ENCODE assay signal across 26 cellular contexts in the genomic region with DNA sequence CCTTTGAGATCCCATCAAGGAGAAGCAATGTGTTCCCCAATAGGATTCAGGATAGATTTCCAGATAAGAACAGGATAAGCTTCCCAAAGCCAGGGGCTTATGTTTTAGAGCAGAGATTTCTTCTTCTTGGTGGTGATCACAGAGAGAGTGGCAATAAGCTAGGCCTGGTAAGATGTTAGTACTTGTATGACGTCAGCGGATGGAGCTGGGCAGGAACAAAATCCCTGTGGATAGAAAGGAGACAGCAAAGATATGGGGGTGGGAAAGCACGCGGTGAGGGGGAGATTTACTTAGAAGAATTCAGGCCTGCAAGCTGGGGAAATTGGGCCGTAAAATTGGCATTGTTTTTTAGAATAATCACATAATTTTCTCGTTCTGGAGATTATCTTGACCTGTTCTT.
A peak's percentile ranks its signal among the peaks of the same experiment; 100 is the strongest.
DNase-seq lines count a peak whose midpoint lies in the region; ATAC-seq, FAIRE-seq and TF ChIP-seq lines count a peak whose summit lies in the region.
"Had no signal": no experiment of that assay in that cellular context is flagged by ENCODE, and none has a peak within 500 bp of the region (broad histone marks: within the 10 kb centered on the region; RNA-seq: fewer than 3 reads in every experiment).

No MANE protein-coding gene starts in this region.

- TF ChIP-seq CTCF in HepG2 (CRISPR knock-in tag; IDR thresholded peaks at IDR 0.05) (no peak), right lobe of liver (IDR thresholded peaks at IDR 0.05) (no peak), nephron progenitor cell (IDR thresholded peaks at IDR 0.05) (no peak)

- H3K36me3 ChIP-seq in HepG2 (replicated peaks in 1 of 2; ENCODE audit: control insufficient read depth in 1 of 2, insufficient read depth in 2 of 2, low read length in 2 of 2) (no peaks in the 10 kb centered on the region), right lobe of liver (no peaks in the 10 kb centered on the region), SJCRH30 (no peaks in the 10 kb centered on the region)
- H3K36me3 ChIP-seq: BE2C; BLaER1 treated with 17β-estradiol and CSF1 and Interleukin-3, amounts not matched to agents 10 nM and 100 nM; HAP-1 had no signal

- no peak for TF ChIP-seq RAD21 in HepG2 (CRISPR knock-in tag; IDR thresholded peaks at IDR 0.05)

- H3K36me3 Mint-ChIP-seq in nephron progenitor cell (ENCODE audit: low read depth) = peaks cover 10% of the 10 kb centered on the region
- H3K36me3 Mint-ChIP-seq: CD14-positive monocyte had no signal

- H3K4me3 Mint-ChIP-seq in nephron progenitor cell = no peak overlapping the region
- H3K4me3 Mint-ChIP-seq: CD14-positive monocyte; CD4-positive, alpha-beta T cell; CD8-positive, alpha-beta memory T cell; HFFc6 had no signal

- H3K27ac ChIP-seq in HepG2 (ENCODE audit: extremely low read length, insufficient read depth, low read length) (no peak overlapping the region), right lobe of liver (no peak overlapping the region), SJCRH30 (no peak overlapping the region; the same call in 1 of the 2 replicates)
- H3K27ac ChIP-seq: 22Rv1; BLaER1 treated with 17β-estradiol and CSF1 and Interleukin-3, amounts not matched to agents 10 nM and 100 nM had no signal

- H3K79me2 ChIP-seq in HepG2 (ENCODE audit: insufficient read depth, low read length) = no peaks in the 10 kb centered on the region

- no peak overlapping the region for H3K9ac ChIP-seq in HepG2 (ENCODE audit: insufficient read depth, low read depth, low read length)
- H3K9ac ChIP-seq: BLaER1 treated with 17β-estradiol and CSF1 and Interleukin-3, amounts not matched to agents 10 nM and 100 nM had no signal

- WGBS in HepG2 (ENCODE audit: low lambda C conversion rate) = 14% methylated on average over 6 of the region's 6 CpGs
- WGBS in right lobe of liver (ENCODE audit: insufficient coverage, low coverage, low lambda C conversion rate, missing lambda C conversion rate) = 92% methylated on average over 6 of the region's 6 CpGs

- H3K9me3 ChIP-seq in HepG2 (ENCODE audit: low read length) (no peaks in the 10 kb centered on the region), right lobe of liver (no peaks in the 10 kb centered on the region), SJCRH30 (replicated peaks) (no peaks in the 10 kb centered on the region)
- H3K9me3 ChIP-seq: BE2C; BLaER1 treated with 17β-estradiol and CSF1 and Interleukin-3, amounts not matched to agents 10 nM and 100 nM; HAP-1 had no signal

- no peak for FAIRE-seq in HepG2 (lab: Jason Lieb, UNC)
- FAIRE-seq: A204.1, D721Med, GM12891, H54 had no signal

- TF ChIP-seq EP300 in HepG2 (IDR thresholded peaks at IDR 0.05; ENCODE audit: low read depth in 2 of 2, low read length in 2 of 2) (no peak), HepG2 (CRISPR knock-in tag; IDR thresholded peaks at IDR 0.05; ENCODE audit: borderline replicate concordance) (no peak)

- in situ Hi-C loops in HepG2 (cut with HindIII; ENCODE audit: extremely low pct_ligation_motif_present, low pct_unique_long_range_greater_than_20kb) = no loop called here

- no peak for ATAC-seq in HepG2
- ATAC-seq in right lobe of liver = no peak
- no peak for ATAC-seq in GM18505 (IDR thresholded peaks at IDR 0.05; ENCODE audit: unreplicated experiment)

- H3K27ac Mint-ChIP-seq in nephron progenitor cell = peak overlapping the region; percentile 60
- H3K27ac Mint-ChIP-seq: CD14-positive monocyte; CD4-positive, alpha-beta T cell; CD8-positive, alpha-beta memory T cell; HFFc6 had no signal

- H2AFZ ChIP-seq in HepG2 (ENCODE audit: low read length) = no peak overlapping the region

- DNase-seq in HepG2 (ENCODE audit: low spot score) (no peak), right lobe of liver (no peak), SJCRH30 (peak; percentile 33 to 49), nephron progenitor cell (no peak), NCI-H748 treated with DMSO at 0.1 percent for 48 hours (lab: John Stamatoyannopoulos, UW) (no peak), NCI-H2227 treated with DMSO at 0.1 percent for 48 hours (lab: John Stamatoyannopoulos, UW) (no peak)
- DNase-seq: ACHN; AML-193; BE2C; CD4-positive, alpha-beta T cell; CD8-positive, alpha-beta memory T cell; DMS 273 treated with DMSO at 0.1 percent for 48 hours; DMS79; EL; GF-D8; GOT3; HFFc6 had no signal

- TF ChIP-seq POLR2A in HepG2 (IDR thresholded peaks at IDR 0.05; ENCODE audit: insufficient read depth in 1 of 2, low read depth in 2 of 2, low read length in 2 of 2) = no peak
- TF ChIP-seq POLR2A in right lobe of liver (IDR thresholded peaks at IDR 0.05) = no peak
- TF ChIP-seq POLR2A in GM18505 (IDR thresholded peaks at IDR 0.05; ENCODE audit: borderline replicate concordance, extremely low read depth, insufficient read depth, insufficient read length) = no peak

- H4K20me1 ChIP-seq in HepG2 (ENCODE audit: insufficient read depth, low read length) = no peaks in the 10 kb centered on the region
- H4K20me1 ChIP-seq: BLaER1 treated with 17β-estradiol and CSF1 and Interleukin-3, amounts not matched to agents 10 nM and 100 nM had no signal

- peaks cover 42% of the 10 kb centered on the region for H3K4me1 Mint-ChIP-seq in nephron progenitor cell
- H3K4me1 Mint-ChIP-seq: CD14-positive monocyte; CD8-positive, alpha-beta memory T cell had no signal

- CTCF ChIA-PET in HepG2 (lab: Yijun Ruan, JAX; ENCODE audit: low intra/inter-chr PET ratio, low total read pairs) = no interaction called here

- no peak overlapping the region for H3K4me3 ChIP-seq in HepG2 (replicated peaks in 1 of 3; ENCODE audit: insufficient read depth in 1 of 3, low read depth in 2 of 3, low read length in 3 of 3)
- H3K4me3 ChIP-seq in right lobe of liver = no peak overlapping the region
- no peak overlapping the region for H3K4me3 ChIP-seq in SJCRH30
- H3K4me3 ChIP-seq: BLaER1 treated with 17β-estradiol and CSF1 and Interleukin-3, amounts not matched to agents 10 nM and 100 nM; HAP-1 had no signal

- POLR2A ChIA-PET in HepG2 (lab: Yijun Ruan, JAX) = no interaction called here

- peaks cover 9% of the 10 kb centered on the region for H3K9me3 Mint-ChIP-seq in nephron progenitor cell
- H3K9me3 Mint-ChIP-seq: CD4-positive, alpha-beta T cell; CD8-positive, alpha-beta memory T cell; HFFc6 had no signal

- peaks cover 8% of the 10 kb centered on the region; the same call in 1 of the 2 replicates for H3K4me1 ChIP-seq in HepG2 (ENCODE audit: insufficient read depth, low read length)
- H3K4me1 ChIP-seq in right lobe of liver = peaks cover 0 to 15% (median 3%) of the 10 kb centered on the region in 4 donors
- peaks cover 26% of the 10 kb centered on the region for H3K4me1 ChIP-seq in SJCRH30
- H3K4me1 ChIP-seq: BE2C; BLaER1 treated with 17β-estradiol and CSF1 and Interleukin-3, amounts not matched to agents 10 nM and 100 nM; HAP-1 had no signal

- no peaks in the 10 kb centered on the region for H3K27me3 Mint-ChIP-seq in nephron progenitor cell (ENCODE audit: low read depth, poor library complexity)

- H3K27me3 ChIP-seq in HepG2 (ENCODE audit: control insufficient read depth in 1 of 2, insufficient read depth in 2 of 2, low read length in 2 of 2) (peaks cover 0 to 4% of the 10 kb centered on the region in 2 experiments; a peak in 1 of 5 replicates), right lobe of liver (no peaks in the 10 kb centered on the region), SJCRH30 (no peaks in the 10 kb centered on the region)
- H3K27me3 ChIP-seq: BE2C; BLaER1 treated with 17β-estradiol and CSF1 and Interleukin-3, amounts not matched to agents 10 nM and 100 nM had no signal

- intact Hi-C loops in HepG2 (cut with micrococcal nuclease; ENCODE audit: unreplicated experiment) (no loop called here), right lobe of liver (cut with DNase I) (no loop called here)

- H3K4me2 ChIP-seq in HepG2 (ENCODE audit: low read depth, low read length) = no peak overlapping the region
- H3K4me2 ChIP-seq: BLaER1 treated with 17β-estradiol and CSF1 and Interleukin-3, amounts not matched to agents 10 nM and 100 nM had no signal

- no TSS peak for BruUV-seq in HepG2 (replicated peaks; lab: Mats Ljungman, UMichigan)

TF ChIP-seq in HepG2, 621 proteins besides CTCF, POLR2A, EP300 and RAD21:
- TF ChIP-seq, protein P1, sequence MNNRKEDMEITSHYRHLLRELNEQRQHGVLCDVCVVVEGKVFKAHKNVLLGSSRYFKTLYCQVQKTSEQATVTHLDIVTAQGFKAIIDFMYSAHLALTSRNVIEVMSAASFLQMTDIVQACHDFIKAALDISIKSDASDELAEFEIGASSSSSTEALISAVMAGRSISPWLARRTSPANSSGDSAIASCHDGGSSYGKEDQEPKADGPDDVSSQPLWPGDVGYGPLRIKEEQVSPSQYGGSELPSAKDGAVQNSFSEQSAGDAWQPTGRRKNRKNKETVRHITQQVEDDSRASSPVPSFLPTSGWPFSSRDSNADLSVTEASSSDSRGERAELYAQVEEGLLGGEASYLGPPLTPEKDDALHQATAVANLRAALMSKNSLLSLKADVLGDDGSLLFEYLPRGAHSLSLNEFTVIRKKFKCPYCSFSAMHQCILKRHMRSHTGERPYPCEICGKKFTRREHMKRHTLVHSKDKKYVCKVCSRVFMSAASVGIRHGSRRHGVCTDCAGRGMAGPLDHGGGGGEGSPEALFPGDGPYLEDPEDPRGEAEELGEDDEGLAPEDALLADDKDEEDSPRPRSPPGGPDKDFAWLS (CRISPR knock-in tag; IDR thresholded peaks at IDR 0.05; ENCODE audit: borderline replicate concordance) = no peak
- TF ChIP-seq, protein P2, sequence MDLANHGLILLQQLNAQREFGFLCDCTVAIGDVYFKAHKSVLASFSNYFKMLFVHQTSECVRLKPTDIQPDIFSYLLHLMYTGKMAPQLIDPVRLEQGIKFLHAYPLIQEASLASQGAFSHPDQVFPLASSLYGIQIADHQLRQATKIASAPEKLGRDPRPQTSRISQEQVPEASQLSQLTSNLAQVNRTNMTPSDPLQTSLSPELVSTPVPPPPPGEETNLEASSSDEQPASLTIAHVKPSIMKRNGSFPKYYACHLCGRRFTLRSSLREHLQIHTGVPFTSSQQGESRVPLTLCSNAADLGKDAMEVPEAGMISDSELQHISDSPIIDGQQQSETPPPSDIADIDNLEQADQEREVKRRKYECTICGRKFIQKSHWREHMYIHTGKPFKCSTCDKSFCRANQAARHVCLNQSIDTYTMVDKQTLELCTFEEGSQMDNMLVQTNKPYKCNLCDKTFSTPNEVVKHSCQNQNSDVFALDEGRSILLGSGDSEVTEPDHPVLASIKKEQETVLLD (CRISPR knock-in tag; IDR thresholded peaks at IDR 0.05; ENCODE audit: low read depth) = no peak
- TF ChIP-seq ZNF3 (CRISPR knock-in tag; IDR thresholded peaks at IDR 0.05) (no peak), CREB1 (IDR thresholded peaks at IDR 0.05) (peak; percentile 90), CREB1 (CRISPR knock-in tag; IDR thresholded peaks at IDR 0.05) (no peak), ZNF660 (CRISPR knock-in tag; IDR thresholded peaks at IDR 0.05; ENCODE audit: borderline replicate concordance, low read depth) (no peak), ZNF567 (CRISPR knock-in tag; IDR thresholded peaks at IDR 0.05; ENCODE audit: borderline replicate concordance) (no peak), BRCA1 (CRISPR knock-in tag; IDR thresholded peaks at IDR 0.05) (no peak), SMYD3 (CRISPR knock-in tag; IDR thresholded peaks at IDR 0.05) (no peak), ZNF430 (CRISPR knock-in tag; IDR thresholded peaks at IDR 0.05) (no peak), ATF7 (IDR thresholded peaks at IDR 0.05) (peak; percentile 95), ATF7 (CRISPR knock-in tag; IDR thresholded peaks at IDR 0.05) (no peak)

Comparison
In these comparisons a context has a peak if more than half of its experiments do, and no peak if none do; other contexts are left out.
1. DNase-seq: peak in SJCRH30 (2 of 2); none in HepG2 (single experiment), right lobe of liver (0 of 3), nephron progenitor cell (single experiment), NCI-H748 treated with DMSO at 0.1 percent for 48 hours (single experiment) and NCI-H2227 treated with DMSO at 0.1 percent for 48 hours (single experiment).